9 cellular contexts compared by ENCODE assay signal in the genomic region with DNA sequence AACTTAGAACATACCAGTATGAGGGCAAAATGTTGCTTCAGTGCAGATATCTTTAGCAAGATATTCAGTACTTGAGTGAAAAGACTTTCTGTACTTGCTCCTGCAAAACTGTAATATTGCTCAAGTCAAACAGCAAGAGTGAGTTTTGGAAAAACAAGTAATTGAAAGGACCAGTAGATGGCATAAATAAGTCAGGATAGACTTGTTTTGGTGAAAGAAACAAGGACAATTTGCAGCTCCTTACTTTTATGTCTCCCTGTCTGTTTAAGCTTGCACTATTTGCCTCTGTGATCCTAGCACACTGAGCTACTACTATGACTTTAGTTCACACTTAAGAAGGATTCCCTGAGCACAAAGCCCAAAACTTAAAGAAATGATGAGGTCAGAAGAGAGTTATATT. TPM values are rescaled to one million over a fixed set of nuclear protein-coding genes. Genes with fewer than 3 reads are reported as not detected.
DNase-seq lines count a peak whose midpoint lies in the region; TF ChIP-seq lines count a peak whose summit lies in the region.
"Had no signal": no experiment of that assay in that cellular context is flagged by ENCODE, and none has a peak within 500 bp of the region (broad histone marks: within the 10 kb centered on the region; RNA-seq: fewer than 3 reads in every experiment).

No MANE protein-coding gene starts in this region.

- H3K18ac ChIP-seq in mesenchymal stem cell (ENCODE audit: low read depth in 1 of 2, low read length in 2 of 2), result no peak overlapping the region

- H3K27ac Mint-ChIP-seq in mesothelial cell of epicardium, result no peak overlapping the region

- H3K4me2 ChIP-seq in mesenchymal stem cell (ENCODE audit: low read length, poor library complexity, severe bottlenecking), result no peak overlapping the region

- no peak overlapping the region for H2BK120ac ChIP-seq in mesenchymal stem cell (ENCODE audit: low read depth, low read length)

- H3K36me3 ChIP-seq in mesenchymal stem cell (ENCODE audit: control insufficient read depth in 1 of 2, insufficient read depth in 2 of 2, low read depth in 1 of 2, low read length in 2 of 2), result no peaks in the 10 kb centered on the region

- TF ChIP-seq CTCF in LNCAP (IDR thresholded peaks at IDR 0.05) (peak; percentile 52), cardiac fibroblast (IDR thresholded peaks at IDR 0.05; ENCODE audit: low read depth, low read length) (peak; percentile 30), mesothelial cell of epicardium (IDR thresholded peaks at IDR 0.05; ENCODE audit: unreplicated experiment) (no peak)

- no peak overlapping the region for H2BK15ac ChIP-seq in mesenchymal stem cell (ENCODE audit: low read depth, poor library complexity, severe bottlenecking)

- H3K27me3 Mint-ChIP-seq in mesothelial cell of epicardium (ENCODE audit: low read depth), result peaks cover 27% of the 10 kb centered on the region

- no peak overlapping the region for H2AFZ ChIP-seq in mesenchymal stem cell (ENCODE audit: low read depth, low read length)

- in situ Hi-C loops in Caki2 (cut with HindIII; ENCODE audit: low pct_unique_long_range_greater_than_20kb, low sequenced_read_pairs), result no loop called here

- H3K4ac ChIP-seq in mesenchymal stem cell (ENCODE audit: low read depth in 1 of 2, low read length in 2 of 2), result no peak overlapping the region

- no peaks in the 10 kb centered on the region for H3K4me1 Mint-ChIP-seq in mesothelial cell of epicardium

- no peak overlapping the region for H4K8ac ChIP-seq in mesenchymal stem cell (ENCODE audit: low read length)

- H2BK12ac ChIP-seq in mesenchymal stem cell (ENCODE audit: low read length in 2 of 2), result no peak overlapping the region

- no peaks in the 10 kb centered on the region for H3K9me3 ChIP-seq in mesenchymal stem cell (ENCODE audit: control insufficient read depth, low read length)

- no peaks in the 10 kb centered on the region for H3K27me3 ChIP-seq in mesenchymal stem cell (ENCODE audit: control insufficient read depth in 1 of 2, insufficient read depth in 1 of 2, low read length in 2 of 2)

- peak; percentile 35 for DNase-seq in Caki2 (ENCODE audit: low read depth)
- peak; percentile 83 to 84 for DNase-seq in cardiac fibroblast (ENCODE audit: low read depth in 2 of 2)
- DNase-seq in mesenchymal stem cell, result peak; percentile 42
- DNase-seq in activated gamma-delta T cell (lab: John Stamatoyannopoulos, UW), result no peak
- DNase-seq in activated naive CD4-positive, alpha-beta T cell treated with Interleukin-2 at 50 U/mL for 16 hours, result no peak
- no peak for DNase-seq in activated T-cell treated with anti-CD3 and anti-CD28 coated beads for 4 hours
- no peak for DNase-seq in mesothelial cell of epicardium (ENCODE audit: low spot score in 2 of 2, unreplicated experiment in 2 of 2)
- DNase-seq: NCI-H69 had no signal

- no peak overlapping the region for H2AK5ac ChIP-seq in mesenchymal stem cell (ENCODE audit: low read length, severe bottlenecking)

- no peak overlapping the region for H3K4me3 Mint-ChIP-seq in mesothelial cell of epicardium

- no peak overlapping the region for H4K91ac ChIP-seq in mesenchymal stem cell (ENCODE audit: low read length)

- peak overlapping the region; percentile 3 for H3K27ac ChIP-seq in mesenchymal stem cell (ENCODE audit: low read length, poor library complexity, severe bottlenecking)

- peak overlapping the region; percentile 65 for H3K9ac ChIP-seq in mesenchymal stem cell (ENCODE audit: low read length)

- H3K79me1 ChIP-seq in mesenchymal stem cell (replicated peaks; ENCODE audit: low read length, poor library complexity, severe bottlenecking), result no peaks in the 10 kb centered on the region

- no peak overlapping the region for H3K23ac ChIP-seq in mesenchymal stem cell (ENCODE audit: low read length in 2 of 2)

- H2BK5ac ChIP-seq in mesenchymal stem cell (ENCODE audit: low read depth, low read length, poor library complexity, severe bottlenecking), result no peak overlapping the region

- H3K9me3 Mint-ChIP-seq in mesothelial cell of epicardium, result no peaks in the 10 kb centered on the region

- H3K4me3 ChIP-seq in cardiac fibroblast (replicated peaks in 1 of 2; ENCODE audit: low read depth in 2 of 2, low read length in 2 of 2) (no peak overlapping the region), mesenchymal stem cell (ENCODE audit: insufficient read depth in 1 of 2, low read depth in 1 of 2, low read length in 2 of 2) (no peak overlapping the region)

- H3K36me3 Mint-ChIP-seq in mesothelial cell of epicardium, result no peaks in the 10 kb centered on the region

- no peak overlapping the region for H3K14ac ChIP-seq in mesenchymal stem cell (ENCODE audit: low read length in 2 of 2)

- H3K4me1 ChIP-seq in mesenchymal stem cell (ENCODE audit: control insufficient read depth, insufficient read depth, low read depth, low read length), result no peaks in the 10 kb centered on the region

RNA-seq across cellular contexts. Expression of a gene that starts 39.1 kb away (rescaled TPM):
- total RNA-seq in Caki2 (2014; rRNA removed; shearing (Covaris generic); ENCODE audit: low replicate concordance), result 19.4 and 23.8 TPM in 2 replicates
- 4.0 TPM for polyA plus RNA-seq in mesenchymal stem cell (2013, experiment 1 of 2)
- 4.1 TPM for polyA plus RNA-seq in mesenchymal stem cell (2013, experiment 2 of 2)
- total RNA-seq in mesothelial cell of epicardium, result 77.1 to 94.3 TPM (median 81.4 TPM) in 3 replicates

Comparison
In these comparisons a context has a peak if more than half of its experiments do, and no peak if none do; other contexts are left out.
1. DNase-seq: peak in Caki2 (single experiment), cardiac fibroblast (2 of 2) and mesenchymal stem cell (single experiment); none in activated gamma-delta T cell (single experiment), activated naive CD4-positive, alpha-beta T cell treated with Interleukin-2 at 50 U/mL for 16 hours (single experiment), activated T-cell treated with anti-CD3 and anti-CD28 coated beads for 4 hours (single experiment) and mesothelial cell of epicardium (0 of 2).